ENCODE assay signal across 8 cellular contexts in the genomic region with DNA sequence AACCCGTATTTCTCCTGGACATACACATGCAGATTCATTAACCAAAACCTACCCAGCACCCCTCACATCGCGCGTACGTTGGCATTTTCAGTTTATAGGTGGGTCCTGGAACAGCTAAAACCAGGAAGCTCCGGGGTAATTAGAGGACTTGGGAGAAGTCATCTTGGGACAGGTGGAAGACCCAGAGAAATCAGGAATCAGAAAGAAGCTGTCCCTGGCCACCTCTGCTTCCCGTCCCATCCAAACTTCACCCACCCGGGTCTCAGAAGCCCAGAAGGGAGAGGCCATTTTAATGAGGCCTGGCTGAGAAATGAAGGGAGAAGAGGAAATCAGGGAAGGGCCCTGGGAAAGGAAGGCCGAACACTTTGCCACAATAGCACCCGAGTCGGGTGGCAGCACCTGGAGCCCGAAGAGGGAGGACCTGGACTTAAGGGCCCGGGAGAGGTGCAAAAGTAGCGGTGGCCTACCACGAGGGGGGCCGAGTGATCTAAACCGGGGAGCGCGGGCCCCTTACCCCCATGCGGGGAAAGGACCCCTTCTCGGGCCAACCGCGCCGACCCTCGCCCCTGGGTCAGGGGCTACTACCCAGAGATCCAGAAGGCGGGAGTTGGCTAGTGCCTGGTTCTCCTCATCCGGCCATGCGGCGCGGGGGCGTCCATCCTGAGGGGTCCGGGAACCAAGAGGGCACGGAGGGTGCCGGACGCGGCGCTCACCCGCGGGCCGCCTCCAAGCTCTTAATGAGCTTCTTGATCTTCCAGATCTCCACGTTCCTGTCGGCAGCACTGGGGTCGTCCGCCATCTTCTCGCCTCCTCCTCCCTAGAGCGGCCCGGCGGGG. TPM values are rescaled to one million over a fixed set of nuclear protein-coding genes. Genes with fewer than 3 reads are reported as not detected.
DNase-seq lines count a peak whose midpoint lies in the region; ATAC-seq and TF ChIP-seq lines count a peak whose summit lies in the region.

No MANE protein-coding gene starts in this region.

- H3K27ac ChIP-seq in Peyer's patch (peak overlapping the region; percentile 95 to 99 (median 98)), dorsolateral prefrontal cortex (peak overlapping the region; percentile 68 to 99 (median 94)), muscle layer of colon (ENCODE audit: low read depth, low read length) (peak overlapping the region; percentile 95)

- intact Hi-C loops in activated CD4-positive, alpha-beta T cell treated with anti-CD3 and anti-CD28 coated beads, Interleukin-2, amount 10 ng/mL, durations not matched to agents 24 days and 14 days (cut with micrococcal nuclease) = loop anchor here (2.0 to 10.0 kb wide), 4 partner anchors 50 to 1022 kb away; partner anchors contain the start of genes BRD8, HNRNPA0, KIF20A and UBE2D2
- intact Hi-C loops in dorsolateral prefrontal cortex (cut with DNase I) = loop anchor here (5.0 to 10.0 kb wide), 3 partner anchors 50 to 80 kb away; partner anchors contain the start of gene EGR1 (in 1 of the 2)

- TF ChIP-seq POLR2A in Peyer's patch (IDR thresholded peaks at IDR 0.05) = no peak

- H3K4me1 Mint-ChIP-seq in activated CD4-positive, alpha-beta T cell treated with anti-CD3 and anti-CD28 coated beads, Interleukin-2, amount 10 ng/mL, durations not matched to agents 24 days and 14 days = peaks cover 44% of the 10 kb centered on the region

- peaks cover 48% of the 10 kb centered on the region for H3K36me3 Mint-ChIP-seq in activated CD4-positive, alpha-beta T cell treated with anti-CD3 and anti-CD28 coated beads, Interleukin-2, amount 10 ng/mL, durations not matched to agents 24 days and 14 days (ENCODE audit: low read depth)

- no peaks in the 10 kb centered on the region for H3K36me3 ChIP-seq in Peyer's patch
- H3K36me3 ChIP-seq in muscle layer of colon (ENCODE audit: insufficient read depth, low read length) = no peaks in the 10 kb centered on the region

- no peaks in the 10 kb centered on the region for H3K9me3 Mint-ChIP-seq in activated CD4-positive, alpha-beta T cell treated with anti-CD3 and anti-CD28 coated beads, Interleukin-2, amount 10 ng/mL, durations not matched to agents 24 days and 14 days

- ATAC-seq in HG02885 (IDR thresholded peaks at IDR 0.05; ENCODE audit: poor library complexity, unreplicated experiment) = no peak

- H3K4me1 ChIP-seq in Peyer's patch (peaks cover 0 to 54% (median 23%) of the 10 kb centered on the region in 4 donors), muscle layer of colon (ENCODE audit: insufficient read depth, low read length) (peaks cover 47% of the 10 kb centered on the region)

- peak overlapping the region; percentile 100 for H3K27ac Mint-ChIP-seq in activated CD4-positive, alpha-beta T cell treated with anti-CD3 and anti-CD28 coated beads, Interleukin-2, amount 10 ng/mL, durations not matched to agents 24 days and 14 days

- peak overlapping the region; percentile 94 for H3K9ac ChIP-seq in muscle layer of colon (ENCODE audit: low read length)

- no peaks in the 10 kb centered on the region for H3K27me3 Mint-ChIP-seq in activated CD4-positive, alpha-beta T cell treated with anti-CD3 and anti-CD28 coated beads, Interleukin-2, amount 10 ng/mL, durations not matched to agents 24 days and 14 days

- no peaks in the 10 kb centered on the region for H3K9me3 ChIP-seq in Peyer's patch
- no peaks in the 10 kb centered on the region for H3K9me3 ChIP-seq in muscle layer of colon (ENCODE audit: low read length)

- H3K4me3 ChIP-seq in Peyer's patch (peak overlapping the region; percentile 79 to 95 (median 84)), dorsolateral prefrontal cortex (peak overlapping the region; percentile 70 to 100 (median 95)), muscle layer of colon (ENCODE audit: low read depth in 1 of 2, low read length in 2 of 2) (peak overlapping the region; percentile 84 to 92)

- peak overlapping the region; percentile 99 for H3K4me3 Mint-ChIP-seq in activated CD4-positive, alpha-beta T cell treated with anti-CD3 and anti-CD28 coated beads, Interleukin-2, amount 10 ng/mL, durations not matched to agents 24 days and 14 days

- DNase-seq in activated CD4-positive, alpha-beta T cell treated with anti-CD3 and anti-CD28 coated beads, Interleukin-2, amount 10 ng/mL, durations not matched to agents 24 days and 14 days = peak; percentile 73
- DNase-seq in activated CD4-positive, alpha-beta T cell treated with anti-CD3 and anti-CD28 coated beads, Interleukin-2, amount 50 U/mL, for 48 hours = no peak
- DNase-seq in Peyer's patch (no peak), dorsolateral prefrontal cortex (no peak), NCI-H2081 (lab: John Stamatoyannopoulos, UW) (no peak), NK-92 (lab: John Stamatoyannopoulos, UW; ENCODE audit: unreplicated experiment) (no peak)

- TF ChIP-seq CTCF in Peyer's patch (IDR thresholded peaks at IDR 0.05) (no peak), dorsolateral prefrontal cortex (IDR thresholded peaks at IDR 0.05 in 54 of 56, conservative IDR thresholded peaks at IDR 0.05 in 2 of 56; ENCODE audit: low read depth in 1 of 56, partially characterized antibody in 56 of 56) (no peak)

- H3K27me3 ChIP-seq in Peyer's patch = no peaks in the 10 kb centered on the region
- no peaks in the 10 kb centered on the region for H3K27me3 ChIP-seq in dorsolateral prefrontal cortex
- H3K27me3 ChIP-seq in muscle layer of colon (ENCODE audit: control insufficient read depth in 1 of 2, insufficient read depth in 2 of 2, low read length in 2 of 2) = no peaks in the 10 kb centered on the region

RNA-seq across cellular contexts. Expression of gene ETF1, which starts 0.7 kb away (rescaled TPM):
- total RNA-seq in activated CD4-positive, alpha-beta T cell treated with anti-CD3 and anti-CD28 coated beads, Interleukin-2, amount 10 ng/mL, durations not matched to agents 24 days and 14 days = 200 and 205 TPM in 2 replicates
- total RNA-seq in Peyer's patch (10 to 100 TPM; 33.3 to 75.1 (median 39.3) TPM), dorsolateral prefrontal cortex (10 to 100 TPM; 35.2 to 73.6 (median 57.5) TPM)

RNA-seq across cellular contexts. Expression of gene HSPA9, which starts 32.9 kb away (rescaled TPM):
- 415 and 430 TPM in 2 replicates for total RNA-seq in activated CD4-positive, alpha-beta T cell treated with anti-CD3 and anti-CD28 coated beads, Interleukin-2, amount 10 ng/mL, durations not matched to agents 24 days and 14 days
- 100 to 1,000 TPM; 152 to 221 (median 160) TPM for total RNA-seq in Peyer's patch
- 100 to 1,000 TPM; 167 to 280 (median 215) TPM for total RNA-seq in dorsolateral prefrontal cortex
